Comparison of ENCODE assay signal across 21 cellular contexts in the genomic region with DNA sequence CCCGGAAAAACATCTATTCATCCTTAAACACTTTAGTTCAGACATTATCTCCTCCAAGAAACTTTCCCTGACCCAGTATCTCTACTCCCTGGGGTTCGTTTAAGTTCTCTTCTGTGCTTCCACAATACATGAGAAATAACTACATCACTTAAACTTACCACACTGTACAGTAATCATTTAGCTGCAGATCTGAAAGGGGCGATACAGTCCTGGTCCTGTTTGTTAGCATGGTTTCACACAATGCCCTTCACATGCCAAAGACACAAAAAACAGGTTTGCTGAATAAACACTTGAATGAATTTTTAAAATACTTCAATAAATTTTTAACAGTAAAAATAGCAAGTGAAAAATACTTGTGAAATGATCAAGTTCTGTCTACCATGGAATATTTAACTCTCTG.
"Had no signal": no experiment of that assay in that cellular context is flagged by ENCODE, and none has a peak within 500 bp of the region (broad histone marks: within the 10 kb centered on the region; RNA-seq: fewer than 3 reads in every experiment).

No MANE protein-coding gene starts in this region.

- H3K9me3 ChIP-seq: SK-N-SH had no signal

- H3K27ac ChIP-seq: HL-60 had no signal

- DNase-seq: KBM-7, NCI-H1048, NCI-H1105, NCI-H1417 treated with DMSO at 0.1 percent for 48 hours, NCI-H146, NCI-H1694 treated with DMSO at 0.1 percent for 48 hours, NCI-H1930, NCI-H2081, NCI-H2171, NCI-H226, NCI-H446, NCI-H510A, NCI-H524 treated with DMSO at 0.1 percent for 48 hours, NCI-H69, NCI-H774, Right ventricle myocardium superior, RPMI8226, SK-N-SH, SW 1271 had no signal

- FAIRE-seq: RCC 7860 had no signal
